ENCODE assay signal across 8 cellular contexts in genomic region chr7:74203157-74203556, GRCh38. TPM values are rescaled to one million over a fixed set of nuclear protein-coding genes. Genes with fewer than 3 reads are reported as not detected.
A peak's percentile ranks its signal among the peaks of the same experiment; 100 is the strongest.
DNase-seq lines count a peak whose midpoint lies in the region; ATAC-seq, FAIRE-seq and TF ChIP-seq lines count a peak whose summit lies in the region.

No MANE protein-coding gene starts in this region.

- H3K4me2 ChIP-seq in A549, result no peak overlapping the region

- TF ChIP-seq POLR2A in A549 (IDR thresholded peaks at IDR 0.05; ENCODE audit: low read length), result no peak
- TF ChIP-seq POLR2A in esophagus muscularis mucosa (IDR thresholded peaks at IDR 0.05; ENCODE audit: low read depth), result no peak
- no peak for TF ChIP-seq POLR2A in prostate gland (IDR thresholded peaks at IDR 0.05)

- intact Hi-C loops in esophagus muscularis mucosa (cut with DNase I) (no loop called here), prostate gland (cut with DNase I) (loop anchor here (5.0 to 10.0 kb wide), 2 partner anchors 136 to 338 kb away; partner anchors contain the start of gene TMEM270)

- H3K27me3 ChIP-seq in esophagus muscularis mucosa (no peaks in the 10 kb centered on the region), prostate gland (replicated peaks; ENCODE audit: insufficient read depth) (no peaks in the 10 kb centered on the region)

- no peak for FAIRE-seq in A549 (lab: Jason Lieb, UNC)

- peak; percentile 33 to 52; a peak in 3 of 5 replicates for TF ChIP-seq RAD21 in A549 (conservative IDR thresholded peaks at IDR 0.05 in 1 of 2, IDR thresholded peaks at IDR 0.05 in 1 of 2)

- CTCF ChIA-PET in A549 (lab: Yijun Ruan, JAX), result interaction anchor here (0.6 to 28.4 kb wide), 16 partner anchors 10 to 338 kb away, joined by 3 to 684 read pairs (median 4); partner anchors contain the start of gene LIMK1

- H3K4me3 ChIP-seq in A549 (no peak overlapping the region), esophagus muscularis mucosa (no peak overlapping the region), prostate gland (no peak overlapping the region)

- H3K4me1 ChIP-seq in A549 (peaks cover 3% of the 10 kb centered on the region; the same call in 2 of the 3 replicates), esophagus muscularis mucosa (peaks cover 4 to 14% (median 9%) of the 10 kb centered on the region in 4 donors), prostate gland (replicated peaks) (peaks cover 3% of the 10 kb centered on the region)

- WGBS in A549 (ENCODE audit: missing lambda C conversion rate), result 64% methylated on average over 10 of the region's 10 CpGs
- WGBS in esophagus muscularis mucosa, result 56% methylated on average over 10 of the region's 10 CpGs
- 26% methylated on average over 10 of the region's 10 CpGs for WGBS in prostate gland

- no peak for TF ChIP-seq EP300 in A549 (IDR thresholded peaks at IDR 0.05)
- no peak for TF ChIP-seq EP300 in esophagus muscularis mucosa (IDR thresholded peaks at IDR 0.05)

- H3K27ac ChIP-seq in A549, result no peak overlapping the region
- H3K27ac ChIP-seq in esophagus muscularis mucosa (replicated peaks in 1 of 4), result no peak overlapping the region
- no peak overlapping the region for H3K27ac ChIP-seq in prostate gland

- POLR2A ChIA-PET in A549 (lab: Yijun Ruan, JAX), result no interaction called here

- DNase-seq in A549 (ENCODE audit: low read depth in 1 of 2, low spot score in 1 of 2) (peak; percentile 46 to 54), RKO (ENCODE audit: low spot score) (peak; percentile 52), esophagus muscularis mucosa (ENCODE audit: extremely low spot score) (no peak), prostate gland (ENCODE audit: low spot score) (peak; percentile 38), NCI-H510A (lab: John Stamatoyannopoulos, UW) (no peak), DMS79 (lab: John Stamatoyannopoulos, UW) (no peak)

- TF ChIP-seq CTCF in A549 (IDR thresholded peaks at IDR 0.05) (peak; percentile 45), GM12872 (IDR thresholded peaks at IDR 0.05; ENCODE audit: insufficient read depth, low read depth, low read length) (peak; percentile 60), esophagus muscularis mucosa (IDR thresholded peaks at IDR 0.05) (peak; percentile 22 to 46 (median 27)), prostate gland (IDR thresholded peaks at IDR 0.05) (peak in 3 of 4 experiments; percentile 44 to 59 (median 58))

- ATAC-seq in A549, result peak in 1 of 2 experiments; percentile 42; a peak in 3 of 6 replicates
- ATAC-seq in HG02870 (IDR thresholded peaks at IDR 0.05; ENCODE audit: unreplicated experiment), result no peak

- H3K36me3 ChIP-seq in esophagus muscularis mucosa (peaks cover 0 to 11% (median 7%) of the 10 kb centered on the region in 4 donors), prostate gland (no peaks in the 10 kb centered on the region)

- H3K9me3 ChIP-seq in A549, result no peaks in the 10 kb centered on the region
- no peaks in the 10 kb centered on the region for H3K9me3 ChIP-seq in esophagus muscularis mucosa
- no peaks in the 10 kb centered on the region for H3K9me3 ChIP-seq in prostate gland

TF ChIP-seq in A549, 52 proteins besides CTCF, POLR2A, EP300 and RAD21:
- peak; percentile 53; the same call in 2 of the 3 replicates for TF ChIP-seq SMC3 (IDR thresholded peaks at IDR 0.05)
- TF ChIP-seq JUN (IDR thresholded peaks at IDR 0.05), result no peak

RNA-seq across cellular contexts. Expression of gene LAT2, which starts 6.6 kb away (rescaled TPM):
- polyA plus RNA-seq in A549 (2011; rRNA removed) (2.9 and 3.0 TPM in 2 replicates), A549 (2017; fragmentation: RNase III; extraction: RNeasy Plus Mini Kit Qiagen cat#74134 plus additional on column Dnase treatment) (0.83 to 1.0 TPM (median 0.97 TPM) in 3 replicates)
- polyA plus RNA-seq in A549 (2012; cell fraction: cytosol; rRNA removed), result 1.3 and 1.7 TPM in 2 replicates
- polyA plus RNA-seq in A549 (2012; cell fraction: nucleus; rRNA removed), result 3.1 and 3.8 TPM in 2 replicates
- 2.7 and 4.2 TPM in 2 replicates for polyA minus RNA-seq in A549 (2011; rRNA and poly(A)+ RNA removed)
- total RNA-seq in esophagus muscularis mucosa (10 to 100 TPM in 1 of 4 donors, 1 to 10 TPM in 3; 3.1 to 11.8 (median 5.7) TPM), prostate gland (1 to 10 TPM; 4.8 to 7.2 TPM)

RNA-seq across cellular contexts. Expression of gene EIF4H, which starts 29.0 kb away (rescaled TPM):
- polyA plus RNA-seq in A549 (2011; rRNA removed) (300 and 364 TPM in 2 replicates), A549 (2017; fragmentation: RNase III; extraction: RNeasy Plus Mini Kit Qiagen cat#74134 plus additional on column Dnase treatment) (343 to 377 TPM (median 361 TPM) in 3 replicates)
- 289 and 308 TPM in 2 replicates for polyA plus RNA-seq in A549 (2012; cell fraction: cytosol; rRNA removed)
- 226 and 322 TPM in 2 replicates for polyA plus RNA-seq in A549 (2012; cell fraction: nucleus; rRNA removed)
- 229 and 243 TPM in 2 replicates for polyA minus RNA-seq in A549 (2011; rRNA and poly(A)+ RNA removed)
- total RNA-seq in esophagus muscularis mucosa (100 to 1,000 TPM; 212 to 351 (median 309) TPM), prostate gland (100 to 1,000 TPM; 199 to 252 TPM)

RNA-seq across cellular contexts. Expression of gene RFC2, which starts 51.0 kb away (rescaled TPM):
- polyA plus RNA-seq in A549 (2011; rRNA removed) (44.6 and 46.6 TPM in 2 replicates), A549 (2017; fragmentation: RNase III; extraction: RNeasy Plus Mini Kit Qiagen cat#74134 plus additional on column Dnase treatment) (70.9 to 77.7 TPM (median 71.2 TPM) in 3 replicates)
- 42.0 and 53.9 TPM in 2 replicates for polyA plus RNA-seq in A549 (2012; cell fraction: cytosol; rRNA removed)
- polyA plus RNA-seq in A549 (2012; cell fraction: nucleus; rRNA removed), result 18.2 and 37.6 TPM in 2 replicates
- 55.7 and 58.3 TPM in 2 replicates for polyA minus RNA-seq in A549 (2011; rRNA and poly(A)+ RNA removed)
- total RNA-seq in esophagus muscularis mucosa (10 to 100 TPM in 3 of 4 donors, 1 to 10 TPM in 1; 7.5 to 18.7 (median 14.9) TPM), prostate gland (10 to 100 TPM; 15.6 to 21.9 TPM)

Comparison
In these comparisons a context has a peak if more than half of its experiments do, and no peak if none do; other contexts are left out.
1. DNase-seq: peak in A549 (2 of 2), RKO (single experiment) and prostate gland (single experiment); none in esophagus muscularis mucosa (single experiment), NCI-H510A (single experiment) and DMS79 (single experiment).
2. Peak in every context shown above with its lines, with median percentiles within 50 percentile points of each other: CTCF ChIP-seq.